11 cellular contexts compared by ENCODE assay signal in the genomic region with DNA sequence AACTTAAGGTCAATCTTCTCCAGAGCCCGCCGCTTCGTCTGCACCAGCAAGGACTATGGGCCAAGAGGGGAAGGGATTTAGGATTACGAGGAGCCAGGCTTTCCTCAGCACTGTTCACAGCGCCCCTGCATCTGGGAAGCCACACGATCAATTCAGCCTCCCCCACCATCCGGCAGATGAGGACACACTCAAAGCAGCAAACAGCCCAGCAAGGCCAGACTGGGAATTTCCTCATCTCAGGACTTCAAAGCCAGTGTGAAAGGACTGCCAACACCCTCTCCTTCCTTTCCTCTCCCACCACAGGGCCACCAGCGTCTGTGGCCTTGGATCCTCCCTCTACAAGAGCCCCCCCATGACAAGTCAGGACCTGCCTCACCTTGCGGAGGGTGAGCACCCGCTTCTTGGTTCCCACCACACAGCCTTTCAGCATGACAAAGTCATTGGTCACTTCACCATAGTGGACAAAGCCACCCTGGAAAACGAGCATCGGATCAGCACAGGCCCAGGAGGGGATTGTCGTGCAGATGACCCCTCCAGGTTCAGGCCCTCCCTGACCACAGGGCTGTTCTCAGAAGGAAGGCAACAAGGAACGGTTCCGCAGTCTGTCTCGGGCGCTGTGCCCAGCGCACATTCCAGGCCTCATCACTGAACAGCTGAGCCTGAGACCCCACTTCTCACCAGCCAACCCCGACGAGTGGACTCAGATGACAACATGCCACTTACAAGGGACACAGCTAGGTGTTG. TPM values are rescaled to one million over a fixed set of nuclear protein-coding genes. Genes with fewer than 3 reads are reported as not detected.
A peak's percentile ranks its signal among the peaks of the same experiment; 100 is the strongest.
DNase-seq lines count a peak whose midpoint lies in the region; ATAC-seq lines count a peak whose summit lies in the region.
"Had no signal": no experiment of that assay in that cellular context is flagged by ENCODE, and none has a peak within 500 bp of the region (broad histone marks: within the 10 kb centered on the region; RNA-seq: fewer than 3 reads in every experiment).

No MANE protein-coding gene starts in this region.

- H3K27ac Mint-ChIP-seq in CD8-positive, alpha-beta memory T cell, result peak overlapping the region in 6 of 8 donors; percentile 21 to 80 (median 52)
- H3K27ac Mint-ChIP-seq in activated T-helper 17 cell treated with anti-CD3 and anti-CD28 coated beads, Interleukin-2, amount 50 U/mL, for 72 hours, result peak overlapping the region; percentile 41

- H3K36me3 Mint-ChIP-seq in CD8-positive, alpha-beta memory T cell, result peaks cover 8 to 75% (median 15%) of the 10 kb centered on the region in 3 donors
- peaks cover 77% of the 10 kb centered on the region for H3K36me3 Mint-ChIP-seq in activated T-helper 17 cell treated with anti-CD3 and anti-CD28 coated beads, Interleukin-2, amount 50 U/mL, for 72 hours (ENCODE audit: low read depth)

- H3K4me3 Mint-ChIP-seq in CD8-positive, alpha-beta memory T cell, result peak overlapping the region in 1 of 7 donors; percentile 30
- peak overlapping the region; percentile 99 for H3K4me3 Mint-ChIP-seq in activated T-helper 17 cell treated with anti-CD3 and anti-CD28 coated beads, Interleukin-2, amount 50 U/mL, for 72 hours

- intact Hi-C loops in head of caudate nucleus (cut with DNase I), result loop anchor here (5.0 kb wide), 1 partner anchor 446 kb away; no protein-coding TSS in a partner anchor
- intact Hi-C loops in left colon (cut with DNase I, micrococcal nuclease), result loop anchor here in 1 of 2 donors (5.0 kb wide), 1 partner anchor 146 kb away; no protein-coding TSS in a partner anchor

- H3K27ac ChIP-seq in CD8-positive, alpha-beta memory T cell (ENCODE audit: low read depth, low read length), result no peak overlapping the region
- H3K27ac ChIP-seq in mesodermal cell (ENCODE audit: low read depth, low read length, severe bottlenecking), result peak overlapping the region; percentile 41
- H3K27ac ChIP-seq: pancreas had no signal

- peaks cover 47 to 77% (median 53%) of the 10 kb centered on the region in 3 donors for H3K4me1 Mint-ChIP-seq in CD8-positive, alpha-beta memory T cell
- H3K4me1 Mint-ChIP-seq in activated T-helper 17 cell treated with anti-CD3 and anti-CD28 coated beads, Interleukin-2, amount 50 U/mL, for 72 hours, result peaks cover 4% of the 10 kb centered on the region

- ATAC-seq in activated T-helper 17 cell treated with anti-CD3 and anti-CD28 coated beads, Interleukin-2, amount 50 U/mL, for 72 hours (replicated peaks), result no peak
- ATAC-seq in left colon, result no peak
- ATAC-seq: pancreas had no signal

- WGBS in mesodermal cell (ENCODE audit: insufficient coverage in 2 of 2), 2 experiments, result 95% methylated on average over 12 to 20 of the region's 20 CpGs

- H3K36me3 ChIP-seq in CD8-positive, alpha-beta memory T cell (ENCODE audit: insufficient read depth, low read length), result peaks cover 67% of the 10 kb centered on the region
- H3K36me3 ChIP-seq in H7 (replicated peaks; ENCODE audit: control insufficient read depth, insufficient read depth, low read length) (peaks cover 69% of the 10 kb centered on the region), mesodermal cell (ENCODE audit: control insufficient read depth, insufficient read depth, low read length) (peaks cover 69% of the 10 kb centered on the region)

- POLR2A ChIA-PET in CD8-positive, alpha-beta memory T cell (lab: Charles Lee), result interaction anchor here (0.7 to 2.2 kb wide), 2 partner anchors 146 to 160 kb away, joined by 3 to 6 read pairs; no protein-coding TSS in a partner anchor

- peaks cover 41% of the 10 kb centered on the region for H3K4me1 ChIP-seq in CD8-positive, alpha-beta memory T cell (ENCODE audit: insufficient read depth, low read length)
- H3K4me1 ChIP-seq in mesodermal cell (ENCODE audit: control insufficient read depth, insufficient read depth, low read length, poor library complexity, severe bottlenecking), result peaks cover 66% of the 10 kb centered on the region

- H3K9me3 ChIP-seq in CD8-positive, alpha-beta memory T cell (ENCODE audit: low read length), result no peaks in the 10 kb centered on the region
- H3K9me3 ChIP-seq in mesodermal cell (ENCODE audit: control insufficient read depth, low read length), result no peaks in the 10 kb centered on the region
- H3K9me3 ChIP-seq: pancreas, testis had no signal

- H3K27me3 ChIP-seq in CD8-positive, alpha-beta memory T cell (ENCODE audit: insufficient read depth, low read length, poor library complexity, severe bottlenecking), result no peaks in the 10 kb centered on the region
- H3K27me3 ChIP-seq in H7 (ENCODE audit: control insufficient read depth, insufficient read depth, low read length), result no peaks in the 10 kb centered on the region
- H3K27me3 ChIP-seq: pancreas, testis had no signal

- H3K27me3 Mint-ChIP-seq in CD8-positive, alpha-beta memory T cell, result peaks cover 0 to 3% of the 10 kb centered on the region in 2 donors
- no peaks in the 10 kb centered on the region for H3K27me3 Mint-ChIP-seq in activated T-helper 17 cell treated with anti-CD3 and anti-CD28 coated beads, Interleukin-2, amount 50 U/mL, for 72 hours

- CTCF ChIA-PET in CD8-positive, alpha-beta memory T cell (lab: Charles Lee), result interaction anchor here (1.1 to 7.0 kb wide), 3 partner anchors 13 to 142 kb away, joined by 3 to 178 read pairs (median 104); no protein-coding TSS in a partner anchor

- DNase-seq in CD8-positive, alpha-beta memory T cell, result peak in 1 of 5 donors; percentile 36
- DNase-seq in H7 (peak; percentile 25), head of caudate nucleus (no peak), left colon (no peak), NCI-H1105 (lab: John Stamatoyannopoulos, UW) (no peak)
- DNase-seq: kidney, NCI-H2171 treated with DMSO at 0.1 percent for 48 hours had no signal

- no peaks in the 10 kb centered on the region for H3K9me3 Mint-ChIP-seq in CD8-positive, alpha-beta memory T cell
- H3K9me3 Mint-ChIP-seq in activated T-helper 17 cell treated with anti-CD3 and anti-CD28 coated beads, Interleukin-2, amount 50 U/mL, for 72 hours, result no peaks in the 10 kb centered on the region

- no peak overlapping the region for H3K4me3 ChIP-seq in CD8-positive, alpha-beta memory T cell (ENCODE audit: low read length)
- H3K4me3 ChIP-seq in H7 (ENCODE audit: insufficient read depth, low read depth, low read length), result no peak overlapping the region
- no peak overlapping the region for H3K4me3 ChIP-seq in mesodermal cell (ENCODE audit: extremely low read depth, insufficient read depth, low read length, poor library complexity, severe bottlenecking)
- H3K4me3 ChIP-seq: testis had no signal

RNA-seq across cellular contexts. Expression of a gene that starts 6.0 kb away (rescaled TPM):
- 1,000 to 10,000 TPM; 2,574 to 2,607 TPM for total RNA-seq in CD8-positive, alpha-beta memory T cell
- 3,654 TPM for polyA plus RNA-seq in CD8-positive, alpha-beta memory T cell
- total RNA-seq in H7 (2014; rRNA removed; shearing (Covaris generic)), result 3,029 and 3,176 TPM in 2 replicates
- total RNA-seq in activated T-helper 17 cell treated with anti-CD3 and anti-CD28 coated beads, Interleukin-2, amount 50 U/mL, for 72 hours, result 1,000 to 10,000 TPM; 2,256 to 2,974 TPM
- polyA plus RNA-seq in mesodermal cell (2013, experiment 1 of 2), result 2,523 TPM
- 2,399 TPM for polyA plus RNA-seq in mesodermal cell (2013, experiment 2 of 2)
- total RNA-seq in left colon, result 1,000 to 10,000 TPM; 1,637 to 1,665 TPM

RNA-seq across cellular contexts. Expression of a gene that starts 36.4 kb away (rescaled TPM):
- 1 to 10 TPM; 2.4 to 2.9 TPM for total RNA-seq in CD8-positive, alpha-beta memory T cell
- 10.1 TPM for polyA plus RNA-seq in CD8-positive, alpha-beta memory T cell
- total RNA-seq in H7 (2014; rRNA removed; shearing (Covaris generic)), result 24.4 and 37.9 TPM in 2 replicates
- not detected for total RNA-seq in activated T-helper 17 cell treated with anti-CD3 and anti-CD28 coated beads, Interleukin-2, amount 50 U/mL, for 72 hours
- polyA plus RNA-seq in mesodermal cell (2013, experiment 1 of 2), result 37.9 TPM
- 29.3 TPM for polyA plus RNA-seq in mesodermal cell (2013, experiment 2 of 2)
- total RNA-seq in left colon, result 1 to 10 TPM; 1.3 to 4.4 TPM
